ENCODE assay signal across 1 cellular context in the genomic region with DNA sequence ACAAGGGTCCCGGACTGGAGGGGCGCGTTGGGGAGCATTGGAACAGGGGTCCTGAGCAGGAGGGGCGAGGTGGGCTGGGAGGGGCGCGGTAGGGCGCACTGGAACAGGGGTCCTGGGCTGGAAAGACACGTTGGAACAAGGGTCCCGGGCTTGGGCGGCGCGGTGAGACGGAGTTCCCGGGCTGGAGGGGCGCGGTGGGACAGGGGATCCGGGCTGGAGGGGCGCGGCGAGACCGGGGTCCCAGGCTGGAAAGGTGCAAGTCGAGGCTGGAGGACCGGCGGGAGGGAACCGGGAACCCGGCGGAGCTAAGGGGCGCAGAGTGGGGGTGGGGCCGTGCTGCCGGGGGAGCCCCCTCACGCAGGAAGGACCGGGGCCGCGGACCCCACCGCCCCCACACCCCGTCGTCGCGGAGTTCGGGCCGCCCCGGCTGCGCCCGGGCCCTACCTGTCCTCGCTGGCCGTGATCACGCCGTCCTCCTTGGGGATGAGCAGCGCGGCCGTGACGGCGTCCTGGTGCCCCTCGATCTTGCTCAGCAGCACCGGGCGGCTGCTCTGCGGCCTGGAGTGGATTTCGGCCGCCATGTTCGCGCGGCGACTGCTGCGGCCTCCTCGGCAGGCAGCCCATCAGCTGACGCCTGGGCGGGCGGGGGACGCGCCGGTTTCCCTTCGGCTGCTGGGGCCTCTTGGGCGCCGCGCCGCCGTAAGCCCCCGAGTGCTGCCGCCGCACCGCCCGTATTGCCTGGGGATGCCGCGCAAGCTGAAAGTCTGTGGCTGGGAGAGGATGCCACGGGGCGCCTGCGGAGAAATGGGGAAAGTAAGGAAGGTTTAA.
TF ChIP-seq lines count a peak whose summit lies in the region.

WDFY1 (minus strand) TSS at position 632 of the 828 bp plus-strand sequence; CDS start at position 581, 51 bp downstream.

TF ChIP-seq in K562, 482 proteins besides CTCF, POLR2A, EP300 and RAD21 (continued from another document and continues in another):
- TF ChIP-seq CHAMP1 (IDR thresholded peaks at IDR 0.05) (no peak), NCOR1 (IDR thresholded peaks at IDR 0.05) (peak; percentile 69), SRSF7 (optimal IDR thresholded peaks at IDR 0.05; ENCODE audit: low read depth, low read length) (no peak), ZBTB17 (CRISPR knock-in tag; IDR thresholded peaks at IDR 0.05) (peak; percentile 62; the same call in 1 of the 2 replicates), ZNF263 (CRISPR knock-in tag; IDR thresholded peaks at IDR 0.05; ENCODE audit: borderline replicate concordance) (peak; percentile 79), PTRF (tag; IDR thresholded peaks at IDR 0.05) (no peak), FOXM1 (IDR thresholded peaks at IDR 0.05; ENCODE audit: low read depth) (0 out of 2 replicates have a peak, but pooled peaks have one; percentile 16), FOXM1 (CRISPR knock-in tag; IDR thresholded peaks at IDR 0.05; ENCODE audit: low read depth) (no peak), RCOR1 (IDR thresholded peaks at IDR 0.05; ENCODE audit: borderline replicate concordance in 1 of 2, low read depth in 2 of 2, low read length in 2 of 2) (0 out of 4 replicates have a peak, but pooled peaks of 1 of the 2 experiments have one; percentile 12), ZBTB11 (CRISPR knock-in tag; IDR thresholded peaks at IDR 0.05) (peak in 1 of 3 experiments; percentile 56; a peak in 1 of 6 replicates), NONO (IDR thresholded peaks at IDR 0.05; ENCODE audit: low read depth in 2 of 2, low read length in 1 of 2) (peak; percentile 56 to 78; a peak in 3 of 4 replicates), HCFC1 (IDR thresholded peaks at IDR 0.05; ENCODE audit: low read depth, low read length) (peak; percentile 31; the same call in 1 of the 2 replicates), RBFOX2 (IDR thresholded peaks at IDR 0.05; ENCODE audit: low read depth, low read length) (peak; percentile 85), CC2D1A (IDR thresholded peaks at IDR 0.05) (no peak), CCNT2 (IDR thresholded peaks at IDR 0.05; ENCODE audit: borderline replicate concordance, extremely low read depth, insufficient read length, low read depth, low read length) (peak; percentile 95), CREBBP (IDR thresholded peaks at IDR 0.05; ENCODE audit: low read depth, low read length) (no peak), POLR2AphosphoS5 (IDR thresholded peaks at IDR 0.05; ENCODE audit: control insufficient read depth, insufficient read depth, low read depth, low read length) (peak; percentile 70; the same call in 1 of the 2 replicates), TOE1 (IDR thresholded peaks at IDR 0.05; ENCODE audit: borderline replicate concordance) (peak; percentile 66; the same call in 1 of the 2 replicates), TOE1 (CRISPR knock-in tag; IDR thresholded peaks at IDR 0.05; ENCODE audit: borderline replicate concordance, low read depth) (no peak), MAX (CRISPR knock-in tag; IDR thresholded peaks at IDR 0.05) (peak; percentile 46), FUS (optimal IDR thresholded peaks at IDR 0.05; ENCODE audit: low read depth, low read length) (peak; percentile 37), FIP1L1 (IDR thresholded peaks at IDR 0.05; ENCODE audit: low read depth, low read length, poor library complexity, severe bottlenecking) (no peak), ZNF224 (CRISPR knock-in tag; IDR thresholded peaks at IDR 0.05) (no peak), ZNF212 (CRISPR knock-in tag; IDR thresholded peaks at IDR 0.05) (no peak), DNMT1 (IDR thresholded peaks at IDR 0.05) (no peak), ATF1 (CRISPR knock-in tag; IDR thresholded peaks at IDR 0.05) (no peak), ATF1 (tag; IDR thresholded peaks at IDR 0.05) (peak; percentile 43; the same call in 1 of the 2 replicates), CBX1 (IDR thresholded peaks at IDR 0.05; ENCODE audit: low read depth) (0 out of 2 replicates have a peak, but pooled peaks have one; percentile 74), RFX7 (CRISPR knock-in tag; IDR thresholded peaks at IDR 0.05) (no peak), C11orf30 (IDR thresholded peaks at IDR 0.05; ENCODE audit: low read depth) (0 out of 2 replicates have a peak, but pooled peaks have one; percentile 13), ZBTB9 (CRISPR knock-in tag; IDR thresholded peaks at IDR 0.05) (peak; percentile 22; the same call in 1 of the 2 replicates), KAT2B (IDR thresholded peaks at IDR 0.05; ENCODE audit: low read depth, low read length) (no peak), CBFA2T3 (IDR thresholded peaks at IDR 0.05) (peak; percentile 3; the same call in 1 of the 2 replicates)
- TF ChIP-seq, protein P1, sequence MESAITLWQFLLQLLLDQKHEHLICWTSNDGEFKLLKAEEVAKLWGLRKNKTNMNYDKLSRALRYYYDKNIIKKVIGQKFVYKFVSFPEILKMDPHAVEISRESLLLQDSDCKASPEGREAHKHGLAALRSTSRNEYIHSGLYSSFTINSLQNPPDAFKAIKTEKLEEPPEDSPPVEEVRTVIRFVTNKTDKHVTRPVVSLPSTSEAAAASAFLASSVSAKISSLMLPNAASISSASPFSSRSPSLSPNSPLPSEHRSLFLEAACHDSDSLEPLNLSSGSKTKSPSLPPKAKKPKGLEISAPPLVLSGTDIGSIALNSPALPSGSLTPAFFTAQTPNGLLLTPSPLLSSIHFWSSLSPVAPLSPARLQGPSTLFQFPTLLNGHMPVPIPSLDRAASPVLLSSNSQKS (CRISPR knock-in tag; IDR thresholded peaks at IDR 0.05): no peak
- TF ChIP-seq, protein P2, sequence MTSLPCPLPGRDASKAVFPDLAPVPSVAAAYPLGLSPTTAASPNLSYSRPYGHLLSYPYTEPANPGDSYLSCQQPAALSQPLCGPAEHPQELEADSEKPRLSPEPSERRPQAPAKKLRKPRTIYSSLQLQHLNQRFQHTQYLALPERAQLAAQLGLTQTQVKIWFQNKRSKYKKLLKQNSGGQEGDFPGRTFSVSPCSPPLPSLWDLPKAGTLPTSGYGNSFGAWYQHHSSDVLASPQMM (CRISPR knock-in tag; IDR thresholded peaks at IDR 0.05): no peak
- TF ChIP-seq, protein P3, sequence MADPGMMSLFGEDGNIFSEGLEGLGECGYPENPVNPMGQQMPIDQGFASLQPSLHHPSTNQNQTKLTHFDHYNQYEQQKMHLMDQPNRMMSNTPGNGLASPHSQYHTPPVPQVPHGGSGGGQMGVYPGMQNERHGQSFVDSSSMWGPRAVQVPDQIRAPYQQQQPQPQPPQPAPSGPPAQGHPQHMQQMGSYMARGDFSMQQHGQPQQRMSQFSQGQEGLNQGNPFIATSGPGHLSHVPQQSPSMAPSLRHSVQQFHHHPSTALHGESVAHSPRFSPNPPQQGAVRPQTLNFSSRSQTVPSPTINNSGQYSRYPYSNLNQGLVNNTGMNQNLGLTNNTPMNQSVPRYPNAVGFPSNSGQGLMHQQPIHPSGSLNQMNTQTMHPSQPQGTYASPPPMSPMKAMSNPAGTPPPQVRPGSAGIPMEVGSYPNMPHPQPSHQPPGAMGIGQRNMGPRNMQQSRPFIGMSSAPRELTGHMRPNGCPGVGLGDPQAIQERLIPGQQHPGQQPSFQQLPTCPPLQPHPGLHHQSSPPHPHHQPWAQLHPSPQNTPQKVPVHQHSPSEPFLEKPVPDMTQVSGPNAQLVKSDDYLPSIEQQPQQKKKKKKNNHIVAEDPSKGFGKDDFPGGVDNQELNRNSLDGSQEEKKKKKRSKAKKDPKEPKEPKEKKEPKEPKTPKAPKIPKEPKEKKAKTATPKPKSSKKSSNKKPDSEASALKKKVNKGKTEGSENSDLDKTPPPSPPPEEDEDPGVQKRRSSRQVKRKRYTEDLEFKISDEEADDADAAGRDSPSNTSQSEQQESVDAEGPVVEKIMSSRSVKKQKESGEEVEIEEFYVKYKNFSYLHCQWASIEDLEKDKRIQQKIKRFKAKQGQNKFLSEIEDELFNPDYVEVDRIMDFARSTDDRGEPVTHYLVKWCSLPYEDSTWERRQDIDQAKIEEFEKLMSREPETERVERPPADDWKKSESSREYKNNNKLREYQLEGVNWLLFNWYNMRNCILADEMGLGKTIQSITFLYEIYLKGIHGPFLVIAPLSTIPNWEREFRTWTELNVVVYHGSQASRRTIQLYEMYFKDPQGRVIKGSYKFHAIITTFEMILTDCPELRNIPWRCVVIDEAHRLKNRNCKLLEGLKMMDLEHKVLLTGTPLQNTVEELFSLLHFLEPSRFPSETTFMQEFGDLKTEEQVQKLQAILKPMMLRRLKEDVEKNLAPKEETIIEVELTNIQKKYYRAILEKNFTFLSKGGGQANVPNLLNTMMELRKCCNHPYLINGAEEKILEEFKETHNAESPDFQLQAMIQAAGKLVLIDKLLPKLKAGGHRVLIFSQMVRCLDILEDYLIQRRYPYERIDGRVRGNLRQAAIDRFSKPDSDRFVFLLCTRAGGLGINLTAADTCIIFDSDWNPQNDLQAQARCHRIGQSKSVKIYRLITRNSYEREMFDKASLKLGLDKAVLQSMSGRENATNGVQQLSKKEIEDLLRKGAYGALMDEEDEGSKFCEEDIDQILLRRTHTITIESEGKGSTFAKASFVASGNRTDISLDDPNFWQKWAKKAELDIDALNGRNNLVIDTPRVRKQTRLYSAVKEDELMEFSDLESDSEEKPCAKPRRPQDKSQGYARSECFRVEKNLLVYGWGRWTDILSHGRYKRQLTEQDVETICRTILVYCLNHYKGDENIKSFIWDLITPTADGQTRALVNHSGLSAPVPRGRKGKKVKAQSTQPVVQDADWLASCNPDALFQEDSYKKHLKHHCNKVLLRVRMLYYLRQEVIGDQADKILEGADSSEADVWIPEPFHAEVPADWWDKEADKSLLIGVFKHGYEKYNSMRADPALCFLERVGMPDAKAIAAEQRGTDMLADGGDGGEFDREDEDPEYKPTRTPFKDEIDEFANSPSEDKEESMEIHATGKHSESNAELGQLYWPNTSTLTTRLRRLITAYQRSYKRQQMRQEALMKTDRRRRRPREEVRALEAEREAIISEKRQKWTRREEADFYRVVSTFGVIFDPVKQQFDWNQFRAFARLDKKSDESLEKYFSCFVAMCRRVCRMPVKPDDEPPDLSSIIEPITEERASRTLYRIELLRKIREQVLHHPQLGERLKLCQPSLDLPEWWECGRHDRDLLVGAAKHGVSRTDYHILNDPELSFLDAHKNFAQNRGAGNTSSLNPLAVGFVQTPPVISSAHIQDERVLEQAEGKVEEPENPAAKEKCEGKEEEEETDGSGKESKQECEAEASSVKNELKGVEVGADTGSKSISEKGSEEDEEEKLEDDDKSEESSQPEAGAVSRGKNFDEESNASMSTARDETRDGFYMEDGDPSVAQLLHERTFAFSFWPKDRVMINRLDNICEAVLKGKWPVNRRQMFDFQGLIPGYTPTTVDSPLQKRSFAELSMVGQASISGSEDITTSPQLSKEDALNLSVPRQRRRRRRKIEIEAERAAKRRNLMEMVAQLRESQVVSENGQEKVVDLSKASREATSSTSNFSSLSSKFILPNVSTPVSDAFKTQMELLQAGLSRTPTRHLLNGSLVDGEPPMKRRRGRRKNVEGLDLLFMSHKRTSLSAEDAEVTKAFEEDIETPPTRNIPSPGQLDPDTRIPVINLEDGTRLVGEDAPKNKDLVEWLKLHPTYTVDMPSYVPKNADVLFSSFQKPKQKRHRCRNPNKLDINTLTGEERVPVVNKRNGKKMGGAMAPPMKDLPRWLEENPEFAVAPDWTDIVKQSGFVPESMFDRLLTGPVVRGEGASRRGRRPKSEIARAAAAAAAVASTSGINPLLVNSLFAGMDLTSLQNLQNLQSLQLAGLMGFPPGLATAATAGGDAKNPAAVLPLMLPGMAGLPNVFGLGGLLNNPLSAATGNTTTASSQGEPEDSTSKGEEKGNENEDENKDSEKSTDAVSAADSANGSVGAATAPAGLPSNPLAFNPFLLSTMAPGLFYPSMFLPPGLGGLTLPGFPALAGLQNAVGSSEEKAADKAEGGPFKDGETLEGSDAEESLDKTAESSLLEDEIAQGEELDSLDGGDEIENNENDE (IDR thresholded peaks at IDR 0.05; ENCODE audit: low read depth, low read length): peak; percentile 100
